8 cellular contexts compared by ENCODE assay signal in the genomic region with DNA sequence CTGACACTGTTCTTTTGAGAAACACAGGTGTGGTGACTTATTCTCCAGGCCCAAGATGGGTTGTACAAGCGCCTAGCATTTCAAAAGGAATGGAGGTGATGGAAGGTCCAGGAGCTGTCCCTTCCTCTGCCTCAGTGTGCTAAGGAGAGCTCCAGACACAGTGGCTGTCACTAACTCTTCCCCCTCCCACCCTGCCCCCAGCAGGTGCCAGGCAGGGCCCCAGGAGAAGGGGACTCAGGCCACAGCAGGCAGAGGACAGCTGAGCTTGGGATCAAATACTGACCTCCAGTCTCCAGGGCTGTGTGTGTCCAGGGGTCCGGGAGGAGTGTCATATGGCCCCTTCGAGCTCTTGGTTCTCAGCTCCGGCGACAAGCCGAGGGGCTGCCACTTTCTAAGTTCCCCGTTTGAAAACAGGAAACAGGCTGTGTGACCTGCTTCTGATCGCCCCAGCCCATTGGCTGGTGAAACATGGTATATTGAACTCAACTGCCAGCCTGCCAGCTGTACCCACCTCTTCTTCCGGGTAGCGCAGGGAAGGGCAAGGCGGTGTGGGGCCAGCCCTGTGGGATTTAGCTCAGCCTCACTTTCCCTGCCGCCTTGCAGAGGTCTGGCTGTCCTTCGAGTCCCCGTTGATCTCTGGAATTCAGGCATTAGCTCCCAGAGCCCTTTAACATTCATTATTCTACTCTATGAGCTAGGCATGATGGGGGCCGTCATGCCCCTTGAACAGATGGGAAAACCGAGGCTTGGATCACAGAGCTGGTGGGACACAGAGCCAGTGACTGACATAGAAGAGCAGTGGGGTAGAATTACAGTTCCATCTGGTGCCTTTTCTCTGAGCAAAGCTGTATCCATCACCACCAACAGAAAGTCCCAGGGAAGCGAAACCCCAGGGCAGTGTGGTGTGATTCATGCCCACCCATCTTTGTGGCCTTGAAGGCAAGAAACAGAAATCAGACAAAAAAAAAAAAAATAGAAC. TPM values are rescaled to one million over a fixed set of nuclear protein-coding genes. Genes with fewer than 3 reads are reported as not detected.
DNase-seq lines count a peak whose midpoint lies in the region; ATAC-seq and TF ChIP-seq lines count a peak whose summit lies in the region.

A gene with protein sequence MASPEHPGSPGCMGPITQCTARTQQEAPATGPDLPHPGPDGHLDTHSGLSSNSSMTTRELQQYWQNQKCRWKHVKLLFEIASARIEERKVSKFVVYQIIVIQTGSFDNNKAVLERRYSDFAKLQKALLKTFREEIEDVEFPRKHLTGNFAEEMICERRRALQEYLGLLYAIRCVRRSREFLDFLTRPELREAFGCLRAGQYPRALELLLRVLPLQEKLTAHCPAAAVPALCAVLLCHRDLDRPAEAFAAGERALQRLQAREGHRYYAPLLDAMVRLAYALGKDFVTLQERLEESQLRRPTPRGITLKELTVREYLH (minus strand): TSS at position 406 of the 979 bp plus-strand sequence. CDS start 3,786 bp downstream, outside the sequence.

- H3K9me3 Mint-ChIP-seq in T-helper 1 cell treated with Interleukin-12 subunit alpha and Interleukin-12 subunit beta and Interleukin-4 antibody, amounts not matched to agents 30 μg/mL and 1 μg/mL, for 36 hours = no peaks in the 10 kb centered on the region
- no peaks in the 10 kb centered on the region for H3K9me3 Mint-ChIP-seq in chondrocyte (ENCODE audit: low read depth)

- no peaks in the 10 kb centered on the region for H3K27me3 ChIP-seq in spleen (replicated peaks in 1 of 7)

- peaks cover 37% of the 10 kb centered on the region for H3K36me3 Mint-ChIP-seq in T-helper 1 cell treated with Interleukin-12 subunit alpha and Interleukin-12 subunit beta and Interleukin-4 antibody, amounts not matched to agents 30 μg/mL and 1 μg/mL, for 36 hours (ENCODE audit: low read depth)
- no peaks in the 10 kb centered on the region for H3K36me3 Mint-ChIP-seq in chondrocyte (ENCODE audit: low read depth)

- H3K4me1 Mint-ChIP-seq in T-helper 1 cell treated with Interleukin-12 subunit alpha and Interleukin-12 subunit beta and Interleukin-4 antibody, amounts not matched to agents 30 μg/mL and 1 μg/mL, for 36 hours (ENCODE audit: low read depth) = peaks cover 84% of the 10 kb centered on the region
- no peaks in the 10 kb centered on the region for H3K4me1 Mint-ChIP-seq in chondrocyte (ENCODE audit: low read depth)

- intact Hi-C loops in spleen (cut with DNase I; ENCODE audit: low total_unique reads) = no loop called here

- DNase-seq in chondrocyte (ENCODE audit: low spot score) (peak; percentile 66), spleen (peak; percentile 93), DMS53 (lab: John Stamatoyannopoulos, UW) (no peak), HuH-7 (ENCODE audit: low spot score) (no peak), OCI-M1 (lab: John Stamatoyannopoulos, UW) (no peak)

- WGBS in spleen, 5 donors = 30 to 47% (median 38%) methylated on average over 16 to 17 of the region's 17 CpGs

- TF ChIP-seq CTCF in chondrocyte (IDR thresholded peaks at IDR 0.05) (no peak), spleen (IDR thresholded peaks at IDR 0.05 in 8 of 11, conservative IDR thresholded peaks at IDR 0.05 in 3 of 11) (no peak)

- ATAC-seq in HG02981 (IDR thresholded peaks at IDR 0.05; ENCODE audit: unreplicated experiment) = peak; percentile 44

- TF ChIP-seq POLR2A in GM18526 (IDR thresholded peaks at IDR 0.05; ENCODE audit: extremely low read depth, insufficient read length) (peak; percentile 71), spleen (IDR thresholded peaks at IDR 0.05) (peak in 2 of 3 donors; percentile 25 to 38)

- peaks cover 46 to 97% (median 74%) of the 10 kb centered on the region in 6 donors for H3K4me1 ChIP-seq in spleen

- peak within 1 kb of the TSS; percentile 48 to 70 (median 52) for H3K4me3 ChIP-seq in spleen

- no peaks in the 10 kb centered on the region for H3K9me3 ChIP-seq in spleen

- peaks cover 0 to 35% (median 16%) of the 10 kb centered on the region in 6 donors for H3K36me3 ChIP-seq in spleen

- peak within 1 kb of the TSS; percentile 87 for H3K27ac Mint-ChIP-seq in T-helper 1 cell treated with Interleukin-12 subunit alpha and Interleukin-12 subunit beta and Interleukin-4 antibody, amounts not matched to agents 30 μg/mL and 1 μg/mL, for 36 hours
- no peak within 1 kb of the TSS for H3K27ac Mint-ChIP-seq in chondrocyte (ENCODE audit: unreplicated experiment)

- no peaks in the 10 kb centered on the region for H3K27me3 Mint-ChIP-seq in T-helper 1 cell treated with Interleukin-12 subunit alpha and Interleukin-12 subunit beta and Interleukin-4 antibody, amounts not matched to agents 30 μg/mL and 1 μg/mL, for 36 hours (ENCODE audit: low read depth)
- H3K27me3 Mint-ChIP-seq in chondrocyte (ENCODE audit: low read depth) = no peaks in the 10 kb centered on the region

- H3K4me3 Mint-ChIP-seq in T-helper 1 cell treated with Interleukin-12 subunit alpha and Interleukin-12 subunit beta and Interleukin-4 antibody, amounts not matched to agents 30 μg/mL and 1 μg/mL, for 36 hours = peak within 1 kb of the TSS; percentile 94
- H3K4me3 Mint-ChIP-seq in chondrocyte (ENCODE audit: unreplicated experiment) = no peak within 1 kb of the TSS

- peak within 1 kb of the TSS; percentile 83 to 94 (median 87) for H3K27ac ChIP-seq in spleen

RNA-seq across cellular contexts. Expression of the gene that starts here (rescaled TPM):
- not detected in 3 replicates for total RNA-seq in chondrocyte
- 10 to 100 TPM; 27.2 to 50.5 (median 34.7) TPM for total RNA-seq in spleen
- polyA plus RNA-seq in spleen = 10 to 100 TPM; 17.6 to 24.6 (median 23.7) TPM

Comparison
In these comparisons a context has a peak if more than half of its experiments do, and no peak if none do; other contexts are left out.
1. RNA of the gene that starts here (total RNA-seq): 27.2 to 50.5 TPM in spleen; not detected in chondrocyte; every median in the first group is over 10 times any median in the second.
2. Peak in DNase-seq in chondrocyte; RNA of the gene not detected or under 1 TPM.